Comparison of ENCODE assay signal across 18 cellular contexts in genomic region chr4:80126435-80126834, GRCh38. TPM values are rescaled to one million over a fixed set of nuclear protein-coding genes. Genes with fewer than 3 reads are reported as not detected.
DNase-seq lines count a peak whose midpoint lies in the region; ATAC-seq and TF ChIP-seq lines count a peak whose summit lies in the region.
"Had no signal": no experiment of that assay in that cellular context is flagged by ENCODE, and none has a peak within 500 bp of the region (broad histone marks: within the 10 kb centered on the region; RNA-seq: fewer than 3 reads in every experiment).

No MANE protein-coding gene starts in this region.

- H2BK120ac ChIP-seq in mesendoderm (ENCODE audit: low read depth, low read length): peak overlapping the region; percentile 74

- WGBS in mesendoderm (ENCODE audit: extremely low coverage, insufficient coverage, low lambda C conversion rate): no CpG with 5 or more reads among the region's 2 CpGs

- H3K4me3 Mint-ChIP-seq in activated CD4-positive, alpha-beta T cell treated with anti-CD3 and anti-CD28 coated beads, Interleukin-2, amount 10 ng/mL, durations not matched to agents 7 days and 5 days: no peak overlapping the region
- no peak overlapping the region for H3K4me3 Mint-ChIP-seq in HFFc6
- no peak overlapping the region for H3K4me3 Mint-ChIP-seq in activated CD8-positive, alpha-beta T cell treated with anti-CD3 and anti-CD28 coated beads, Interleukin-2, amount 10 ng/mL, durations not matched to agents 7 days and 5 days

- peak overlapping the region; percentile 84 for H3K27ac Mint-ChIP-seq in activated CD4-positive, alpha-beta T cell treated with anti-CD3 and anti-CD28 coated beads, Interleukin-2, amount 10 ng/mL, durations not matched to agents 7 days and 5 days
- H3K27ac Mint-ChIP-seq in HFFc6: peak overlapping the region; percentile 59
- H3K27ac Mint-ChIP-seq in activated CD8-positive, alpha-beta T cell treated with anti-CD3 and anti-CD28 coated beads, Interleukin-2, amount 10 ng/mL, durations not matched to agents 7 days and 5 days: peak overlapping the region; percentile 83

- CTCF ChIA-PET in activated CD4-positive, alpha-beta T cell treated with anti-CD3 and anti-CD28 coated beads, Interleukin-2, amount 10 ng/mL, durations not matched to agents 7 days and 5 days (lab: Charles Lee): interaction anchor here (0.9 to 7.8 kb wide), 17 partner anchors 9 to 80 kb away, joined by 3 to 91 read pairs (median 6); partner anchors contain the start of gene ANTXR2
- CTCF ChIA-PET in activated CD8-positive, alpha-beta T cell treated with anti-CD3 and anti-CD28 coated beads, Interleukin-2, amount 10 ng/mL, durations not matched to agents 7 days and 5 days (lab: Charles Lee): interaction anchor here (0.6 to 8.0 kb wide), 34 partner anchors 12 to 524 kb away, joined by 3 to 239 read pairs (median 6); partner anchors contain the start of gene ANTXR2

- H3K18ac ChIP-seq in mesendoderm (ENCODE audit: low read length): no peak overlapping the region

- DNase-seq in activated CD4-positive, alpha-beta T cell treated with anti-CD3 and anti-CD28 coated beads, Interleukin-2, amount 10 ng/mL, durations not matched to agents 7 days and 5 days: no peak
- DNase-seq in activated CD4-positive, alpha-beta T cell treated with anti-CD3 and anti-CD28 coated beads for 4 hours: no peak
- no peak for DNase-seq in HFFc6
- DNase-seq in activated CD8-positive, alpha-beta T cell treated with anti-CD3 and anti-CD28 coated beads, Interleukin-2, amount 10 ng/mL, durations not matched to agents 7 days and 5 days: no peak
- no peak for DNase-seq in mesendoderm
- no peak for DNase-seq in stimulated activated CD4-positive, alpha-beta T cell treated with anti-CD3 and anti-CD28 coated beads, Interleukin-4, amount 100 ng/mL, for 24 hours
- no peak for DNase-seq in left ventricle myocardium superior
- DNase-seq in KBM-7: no peak
- DNase-seq: activated CD4-positive, alpha-beta T cell treated with anti-CD3 and anti-CD28 coated beads, Interleukin-2, amount 50 U/mL, for 4 hours; activated effector memory CD4-positive, alpha-beta T cell treated with anti-CD3 and anti-CD28 coated beads, Interleukin-2, amount 50 U/mL, for 16 hours; Caco-2; colonic mucosa; foreskin melanocyte; mucosa of descending colon; NCI-H1048; NCI-H526; occipital lobe had no signal

- H3K4me2 ChIP-seq in mesendoderm (ENCODE audit: low read length): no peak overlapping the region

- H3K79me2 ChIP-seq in mesendoderm (ENCODE audit: control insufficient read depth, insufficient read depth, low read length): no peaks in the 10 kb centered on the region

- H3K27me3 Mint-ChIP-seq in activated CD4-positive, alpha-beta T cell treated with anti-CD3 and anti-CD28 coated beads, Interleukin-2, amount 10 ng/mL, durations not matched to agents 7 days and 5 days: no peaks in the 10 kb centered on the region
- no peaks in the 10 kb centered on the region; the same call in 1 of the 2 replicates for H3K27me3 Mint-ChIP-seq in HFFc6 (ENCODE audit: insufficient read depth)
- no peaks in the 10 kb centered on the region for H3K27me3 Mint-ChIP-seq in activated CD8-positive, alpha-beta T cell treated with anti-CD3 and anti-CD28 coated beads, Interleukin-2, amount 10 ng/mL, durations not matched to agents 7 days and 5 days (ENCODE audit: low read depth)

- H3K9ac ChIP-seq in mesendoderm (ENCODE audit: low read length): no peak overlapping the region

- peaks cover 4% of the 10 kb centered on the region for H3K36me3 Mint-ChIP-seq in activated CD4-positive, alpha-beta T cell treated with anti-CD3 and anti-CD28 coated beads, Interleukin-2, amount 10 ng/mL, durations not matched to agents 7 days and 5 days (ENCODE audit: low read depth)
- H3K36me3 Mint-ChIP-seq in HFFc6 (ENCODE audit: low read depth): peaks cover 5% of the 10 kb centered on the region; the same call in 1 of the 2 replicates
- H3K36me3 Mint-ChIP-seq in activated CD8-positive, alpha-beta T cell treated with anti-CD3 and anti-CD28 coated beads, Interleukin-2, amount 10 ng/mL, durations not matched to agents 7 days and 5 days (ENCODE audit: low read depth): peaks cover 4% of the 10 kb centered on the region

- H3K27me3 ChIP-seq in mesendoderm (ENCODE audit: insufficient read depth, low read length, poor library complexity): no peaks in the 10 kb centered on the region
- H3K27me3 ChIP-seq: colonic mucosa, right atrium auricular region had no signal

- intact Hi-C loops in left ventricle myocardium superior (cut with micrococcal nuclease): no loop called here

- H3K9me3 Mint-ChIP-seq in activated CD4-positive, alpha-beta T cell treated with anti-CD3 and anti-CD28 coated beads, Interleukin-2, amount 10 ng/mL, durations not matched to agents 7 days and 5 days: no peaks in the 10 kb centered on the region
- H3K9me3 Mint-ChIP-seq in HFFc6: no peaks in the 10 kb centered on the region
- H3K9me3 Mint-ChIP-seq in activated CD8-positive, alpha-beta T cell treated with anti-CD3 and anti-CD28 coated beads, Interleukin-2, amount 10 ng/mL, durations not matched to agents 7 days and 5 days (ENCODE audit: insufficient read depth): no peaks in the 10 kb centered on the region

- H2BK15ac ChIP-seq in mesendoderm (replicated peaks; ENCODE audit: low read depth): no peak overlapping the region

- POLR2A ChIA-PET in activated CD4-positive, alpha-beta T cell treated with anti-CD3 and anti-CD28 coated beads, Interleukin-2, amount 10 ng/mL, durations not matched to agents 7 days and 5 days (lab: Charles Lee): interaction anchor here (1.0 to 1.7 kb wide), 2 partner anchors 46 to 56 kb away, joined by 3 to 6 read pairs; no protein-coding TSS in a partner anchor
- POLR2A ChIA-PET in activated CD8-positive, alpha-beta T cell treated with anti-CD3 and anti-CD28 coated beads, Interleukin-2, amount 10 ng/mL, durations not matched to agents 7 days and 5 days (lab: Charles Lee): interaction anchor here (0.8 to 2.4 kb wide), 10 partner anchors 10 to 78 kb away, joined by 3 to 45 read pairs (median 8); partner anchors contain the start of gene ANTXR2

- H3K4ac ChIP-seq in mesendoderm (ENCODE audit: low read depth, low read length): no peak overlapping the region

- H4K8ac ChIP-seq in mesendoderm (ENCODE audit: low read depth, low read length): no peak overlapping the region

- no peak overlapping the region for H4K5ac ChIP-seq in mesendoderm (ENCODE audit: low read length)

- TF ChIP-seq CTCF in HFFc6 (IDR thresholded peaks at IDR 0.05): no peak

- no peak overlapping the region for H3K23ac ChIP-seq in mesendoderm (ENCODE audit: low read length)

- no peak overlapping the region for H3K4me3 ChIP-seq in mesendoderm (ENCODE audit: low read length)
- H3K4me3 ChIP-seq: colonic mucosa, mucosa of descending colon, right atrium auricular region had no signal

- no peaks in the 10 kb centered on the region for H3K4me1 ChIP-seq in mesendoderm (ENCODE audit: control insufficient read depth, low read depth, low read length)
- H3K4me1 ChIP-seq: Caco-2, colonic mucosa, right atrium auricular region had no signal

- in situ Hi-C loops in KBM-7 (cut with MboI; ENCODE audit: low pct_unique_long_range_greater_than_20kb, low sequenced_read_pairs): no loop called here

- no peak for ATAC-seq in activated CD8-positive, alpha-beta T cell treated with anti-CD3 and anti-CD28 coated beads, Interleukin-2, amount 10 ng/mL, durations not matched to agents 7 days and 5 days
- ATAC-seq in left ventricle myocardium superior: no peak

- H3K27ac ChIP-seq in mesendoderm (ENCODE audit: low read depth, low read length): no peak overlapping the region
- H3K27ac ChIP-seq: colonic mucosa, right atrium auricular region had no signal

- no peaks in the 10 kb centered on the region for H3K79me1 ChIP-seq in mesendoderm (ENCODE audit: low read length)

- H2AK5ac ChIP-seq in mesendoderm (ENCODE audit: low read length): no peak overlapping the region

- no peak overlapping the region for H3K56ac ChIP-seq in mesendoderm (ENCODE audit: low read length)

- H3K36me3 ChIP-seq in mesendoderm (ENCODE audit: control insufficient read depth, insufficient read depth, low read length): no peaks in the 10 kb centered on the region
- H3K36me3 ChIP-seq: colonic mucosa, right atrium auricular region had no signal

- H3K4me1 Mint-ChIP-seq in activated CD4-positive, alpha-beta T cell treated with anti-CD3 and anti-CD28 coated beads, Interleukin-2, amount 10 ng/mL, durations not matched to agents 7 days and 5 days: peaks cover 55% of the 10 kb centered on the region
- H3K4me1 Mint-ChIP-seq in HFFc6 (ENCODE audit: low read depth): peaks cover 59% of the 10 kb centered on the region
- H3K4me1 Mint-ChIP-seq in activated CD8-positive, alpha-beta T cell treated with anti-CD3 and anti-CD28 coated beads, Interleukin-2, amount 10 ng/mL, durations not matched to agents 7 days and 5 days (ENCODE audit: low read depth): peaks cover 58% of the 10 kb centered on the region

- no peak overlapping the region for H2BK5ac ChIP-seq in mesendoderm (ENCODE audit: low read length)

RNA-seq across cellular contexts. Expression of gene ANTXR2, which starts 53.4 kb away (rescaled TPM):
- 10 to 100 TPM; 27.3 to 30.0 TPM for total RNA-seq in activated CD4-positive, alpha-beta T cell treated with anti-CD3 and anti-CD28 coated beads, Interleukin-2, amount 10 ng/mL, durations not matched to agents 7 days and 5 days
- total RNA-seq in HFFc6 (2021; fragmentation: NEBNext Ultra II Directional; extraction: Animal tissue kit (Norgen Biotek cat#: 25700)): 100 to 1,000 TPM; 137 to 198 (median 144) TPM
- total RNA-seq in activated CD8-positive, alpha-beta T cell treated with anti-CD3 and anti-CD28 coated beads, Interleukin-2, amount 10 ng/mL, durations not matched to agents 7 days and 5 days: 10 to 100 TPM; 15.0 to 18.0 TPM
- polyA plus RNA-seq in mesendoderm (2013, experiment 1 of 2): 3.7 TPM
- polyA plus RNA-seq in mesendoderm (2013, experiment 2 of 2): 3.3 TPM
- 48.9 TPM for total RNA-seq in left ventricle myocardium superior
